ENCODE assay signal across 8 cellular contexts in genomic region chr11:57426439-57426753, GRCh38. TPM values are rescaled to one million over a fixed set of nuclear protein-coding genes. Genes with fewer than 3 reads are reported as not detected.
A peak's percentile ranks its signal among the peaks of the same experiment; 100 is the strongest.
DNase-seq lines count a peak whose midpoint lies in the region; ATAC-seq and TF ChIP-seq lines count a peak whose summit lies in the region.

No MANE protein-coding gene starts in this region.

- H3K27ac ChIP-seq in DND-41 (ENCODE audit: low read length) = peak overlapping the region; percentile 95

- H3K9ac ChIP-seq in DND-41 (ENCODE audit: low read depth, low read length) = peak overlapping the region; percentile 79

- peak overlapping the region; percentile 94 for H2AFZ ChIP-seq in DND-41 (ENCODE audit: low read depth, low read length)

- H3K4me1 Mint-ChIP-seq in natural killer cell = peaks cover 48 to 57% of the 10 kb centered on the region in 2 donors

- H3K9me3 ChIP-seq in DND-41 (ENCODE audit: insufficient read depth, low read length, severe bottlenecking) = no peaks in the 10 kb centered on the region

- intact Hi-C loops in natural killer cell (cut with micrococcal nuclease) = loop anchor here (5.0 kb wide), 1 partner anchor 89 kb away; the partner anchor contains the start of genes P2RX3 and SSRP1

- H3K36me3 ChIP-seq in DND-41 (ENCODE audit: insufficient read depth, low read length) = peaks cover 39% of the 10 kb centered on the region

- peaks cover 37% of the 10 kb centered on the region for H3K79me2 ChIP-seq in DND-41 (ENCODE audit: insufficient read depth, low read length)

- H3K4me3 ChIP-seq in DND-41 (ENCODE audit: low read depth in 1 of 2, low read length in 2 of 2) (peak overlapping the region; percentile 51 to 64; a peak in 3 of 4 replicates), choroid plexus epithelial cell (ENCODE audit: low read depth, low read length) (peak overlapping the region; percentile 58)

- peaks cover 0 to 7% of the 10 kb centered on the region in 2 donors for H3K27me3 Mint-ChIP-seq in natural killer cell (ENCODE audit: low read depth in 2 of 2)

- H3K36me3 Mint-ChIP-seq in natural killer cell = no peaks in the 10 kb centered on the region

- no peaks in the 10 kb centered on the region for H3K27me3 ChIP-seq in DND-41 (ENCODE audit: insufficient read depth, low read length, poor library complexity)

- peaks cover 25% of the 10 kb centered on the region for H4K20me1 ChIP-seq in DND-41 (ENCODE audit: insufficient read depth, low read length)

- H3K4me1 ChIP-seq in DND-41 (ENCODE audit: insufficient read depth, low read length) = peaks cover 49% of the 10 kb centered on the region

- no peaks in the 10 kb centered on the region for H3K9me3 Mint-ChIP-seq in natural killer cell

- no peak for ATAC-seq in DND-41 (ENCODE audit: insufficient read depth, low read depth)
- ATAC-seq in natural killer cell = no peak
- no peak for ATAC-seq in omental fat pad (ENCODE audit: low FRiP score)

- TF ChIP-seq CTCF in DND-41 (IDR thresholded peaks at IDR 0.05; ENCODE audit: borderline replicate concordance, extremely low read depth, low read length, poor library complexity, severe bottlenecking) (no peak), choroid plexus epithelial cell (conservative IDR thresholded peaks at IDR 0.05; ENCODE audit: low read depth, low read length) (no peak), natural killer cell (IDR thresholded peaks at IDR 0.05) (no peak), omental fat pad (IDR thresholded peaks at IDR 0.05) (no peak)

- peak overlapping the region; percentile 87 for H3K4me2 ChIP-seq in DND-41 (ENCODE audit: insufficient read depth, low read length)

- DNase-seq in DND-41 (peak; percentile 24), NCI-H69 (lab: John Stamatoyannopoulos, UW) (peak; percentile 64), choroid plexus epithelial cell (ENCODE audit: low read depth) (no peak), natural killer cell (no peak), NCI-H2171 treated with DMSO at 0.1 percent for 48 hours (lab: John Stamatoyannopoulos, UW) (no peak), omental fat pad (ENCODE audit: low spot score) (no peak), MV-4-11 (lab: John Stamatoyannopoulos, UW) (no peak), COLO829 (ENCODE audit: low spot score) (no peak)

- peak overlapping the region; percentile 79 to 90 for H3K27ac Mint-ChIP-seq in natural killer cell

- H3K4me3 Mint-ChIP-seq in natural killer cell = peak overlapping the region; percentile 91

RNA-seq across cellular contexts. Expression of gene SLC43A3, which starts 0.5 kb away (rescaled TPM):
- total RNA-seq in natural killer cell (10 to 100 TPM; 17.0 to 22.2 (median 20.7) TPM), omental fat pad (100 to 1,000 TPM in 3 of 4 donors, 10 to 100 TPM in 1; 73.3 to 152 (median 112) TPM)

RNA-seq across cellular contexts. Expression of gene RTN4RL2, which starts 33.9 kb away (rescaled TPM):
- total RNA-seq in natural killer cell (under 1 TPM; 0.38 to 0.61 (median 0.48) TPM), omental fat pad (1 to 10 TPM in 1 of 4 donors, under 1 TPM in 2, not detected in 1; 0.25 to 1.4 (median 0.74) TPM)

RNA-seq across cellular contexts. Expression of gene PRG2, which starts 35.9 kb away (rescaled TPM):
- total RNA-seq in natural killer cell = 1 to 10 TPM in 2 of 3 donors, not detected in 1; 1.2 to 2.4 TPM
- total RNA-seq in omental fat pad = 1 to 10 TPM in 1 of 4 donors, not detected in 3; 1.0 TPM

RNA-seq across cellular contexts. Expression of gene PRG3, which starts 45.4 kb away (rescaled TPM):
- total RNA-seq in natural killer cell (not detected), omental fat pad (not detected)

Comparison
In these comparisons a context has a peak if more than half of its experiments do, and no peak if none do; other contexts are left out.
1. DNase-seq: peak in DND-41 (single experiment) and NCI-H69 (single experiment); none in choroid plexus epithelial cell (single experiment), natural killer cell (single experiment), NCI-H2171 treated with DMSO at 0.1 percent for 48 hours (single experiment), omental fat pad (single experiment), MV-4-11 (single experiment) and COLO829 (single experiment).